ENCODE assay signal across 20 cellular contexts in genomic region chr20:49871391-49871948, GRCh38.
"Had no signal": no experiment of that assay in that cellular context is flagged by ENCODE, and none has a peak within 500 bp of the region (broad histone marks: within the 10 kb centered on the region; RNA-seq: fewer than 3 reads in every experiment).

No MANE protein-coding gene starts in this region.

- H3K9me3 ChIP-seq: colonic mucosa, stomach, thoracic aorta, uterus had no signal

- H3K4me3 ChIP-seq: colonic mucosa, hepatocyte, lung, stomach, thoracic aorta, uterus had no signal

- H3K36me3 ChIP-seq: thoracic aorta, uterus had no signal

- FAIRE-seq: kidney, small intestine had no signal

- ATAC-seq: left cardiac atrium; left ventricle myocardium superior; stimulated activated effector memory CD8-positive, alpha-beta T cell treated with anti-CD3 and anti-CD28 coated beads, Interleukin-12 subunit alpha, Interleukin-12 subunit beta, amount 100 ng/mL, for 72 hours had no signal

- H3K4me1 ChIP-seq: colonic mucosa, uterus had no signal

- H3K9ac ChIP-seq: parathyroid adenoma had no signal

- H3K4me2 ChIP-seq: hepatocyte had no signal

- H2AFZ ChIP-seq: hepatocyte, parathyroid adenoma had no signal

- H3K27me3 ChIP-seq: colonic mucosa, hepatocyte, stomach, uterus had no signal

- H3K27me3 Mint-ChIP-seq: type B pancreatic cell had no signal

- H3K4me3 Mint-ChIP-seq: nephron progenitor cell; stimulated activated effector memory CD8-positive, alpha-beta T cell treated with anti-CD3 and anti-CD28 coated beads, Interleukin-12 subunit alpha, Interleukin-12 subunit beta, amount 100 ng/mL, for 72 hours; type B pancreatic cell had no signal

- H3K27ac Mint-ChIP-seq: nephron progenitor cell; stimulated activated effector memory CD8-positive, alpha-beta T cell treated with anti-CD3 and anti-CD28 coated beads, Interleukin-12 subunit alpha, Interleukin-12 subunit beta, amount 100 ng/mL, for 72 hours; type B pancreatic cell had no signal

- H3K27ac ChIP-seq: colonic mucosa, hepatocyte, parathyroid adenoma, stomach, uterus had no signal

- H3K79me2 ChIP-seq: hepatocyte, parathyroid adenoma had no signal

- H3K9me3 Mint-ChIP-seq: nephron progenitor cell; stimulated activated effector memory CD8-positive, alpha-beta T cell treated with anti-CD3 and anti-CD28 coated beads, Interleukin-12 subunit alpha, Interleukin-12 subunit beta, amount 100 ng/mL, for 72 hours; type B pancreatic cell had no signal

- DNase-seq: colonic mucosa; effector CD4-positive, alpha-beta T cell; foreskin melanocyte; kidney; left cardiac atrium; left ventricle myocardium superior; mesenchymal stem cell; midbrain; nephron progenitor cell; small intestine; stimulated activated CD4-positive, alpha-beta T cell treated with anti-CD3 and anti-CD28 coated beads, Interleukin-4, amount 100 ng/mL, for 1 hour; stimulated activated CD8-positive, alpha-beta memory T cell treated with anti-CD3 and anti-CD28 coated beads, Interleukin-4, amount 100 ng/mL, for 48 hours; stomach; uterus had no signal
